ENCODE assay signal across 1 cellular context in the genomic region with DNA sequence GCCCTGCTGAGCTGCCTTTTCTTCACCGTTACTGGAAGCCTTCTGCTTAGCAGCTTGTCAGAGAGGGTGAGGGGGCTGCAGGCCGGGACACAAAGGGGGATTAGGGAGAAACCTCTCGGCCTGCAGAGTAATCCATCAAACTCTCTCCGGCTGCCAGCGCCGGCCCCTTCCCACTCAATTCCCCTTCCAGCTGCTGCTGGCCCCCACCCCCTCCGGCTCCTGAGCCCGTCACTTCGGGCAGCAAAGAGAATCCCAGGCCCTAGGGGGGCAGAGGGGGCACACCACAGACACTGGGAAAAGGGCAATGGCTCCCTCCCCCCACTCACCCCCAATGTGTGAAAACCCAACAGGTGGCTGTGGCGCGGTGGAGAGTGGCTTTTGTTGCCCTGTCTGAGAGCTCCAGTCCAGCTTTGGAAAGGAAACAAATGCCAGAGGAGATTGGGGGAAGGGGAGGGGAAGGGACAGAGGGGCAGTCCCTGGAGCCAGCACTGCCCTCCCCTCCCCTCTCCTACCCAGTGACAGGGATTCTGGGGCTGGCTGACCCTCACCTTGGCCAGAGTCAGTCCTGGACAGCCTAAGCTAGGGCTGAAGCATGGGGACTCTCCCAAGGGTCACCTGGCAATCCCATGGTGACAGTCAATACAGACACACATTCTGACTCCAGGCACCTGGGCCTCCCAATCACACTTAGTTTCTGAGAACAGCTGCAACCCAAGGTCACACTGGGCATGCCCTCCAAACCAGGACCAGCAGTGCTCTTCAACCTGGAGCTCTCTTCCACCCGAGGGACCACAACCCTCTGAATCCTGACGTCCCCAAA.
A peak's percentile ranks its signal among the peaks of the same experiment; 100 is the strongest.
TF ChIP-seq lines count a peak whose summit lies in the region.

No MANE protein-coding gene starts in this region.

TF ChIP-seq in GM12878, 131 proteins besides CTCF, POLR2A, EP300 and RAD21 (continues in another document):
- TF ChIP-seq RFX5 (IDR thresholded peaks at IDR 0.05; ENCODE audit: low read depth, low read length), result no peak
- no peak for TF ChIP-seq POU2F2 (IDR thresholded peaks at IDR 0.05; ENCODE audit: borderline replicate concordance, low read depth, low read length)
- TF ChIP-seq EED (IDR thresholded peaks at IDR 0.05; ENCODE audit: low read depth), result no peak
- no peak for TF ChIP-seq ZZZ3 (IDR thresholded peaks at IDR 0.05; ENCODE audit: control insufficient read depth, insufficient read length, low read depth)
- TF ChIP-seq, protein P1, sequence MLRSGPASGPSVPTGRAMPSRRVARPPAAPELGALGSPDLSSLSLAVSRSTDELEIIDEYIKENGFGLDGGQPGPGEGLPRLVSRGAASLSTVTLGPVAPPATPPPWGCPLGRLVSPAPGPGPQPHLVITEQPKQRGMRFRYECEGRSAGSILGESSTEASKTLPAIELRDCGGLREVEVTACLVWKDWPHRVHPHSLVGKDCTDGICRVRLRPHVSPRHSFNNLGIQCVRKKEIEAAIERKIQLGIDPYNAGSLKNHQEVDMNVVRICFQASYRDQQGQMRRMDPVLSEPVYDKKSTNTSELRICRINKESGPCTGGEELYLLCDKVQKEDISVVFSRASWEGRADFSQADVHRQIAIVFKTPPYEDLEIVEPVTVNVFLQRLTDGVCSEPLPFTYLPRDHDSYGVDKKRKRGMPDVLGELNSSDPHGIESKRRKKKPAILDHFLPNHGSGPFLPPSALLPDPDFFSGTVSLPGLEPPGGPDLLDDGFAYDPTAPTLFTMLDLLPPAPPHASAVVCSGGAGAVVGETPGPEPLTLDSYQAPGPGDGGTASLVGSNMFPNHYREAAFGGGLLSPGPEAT (IDR thresholded peaks at IDR 0.05; ENCODE audit: low read depth), result no peak
- TF ChIP-seq, protein P2, sequence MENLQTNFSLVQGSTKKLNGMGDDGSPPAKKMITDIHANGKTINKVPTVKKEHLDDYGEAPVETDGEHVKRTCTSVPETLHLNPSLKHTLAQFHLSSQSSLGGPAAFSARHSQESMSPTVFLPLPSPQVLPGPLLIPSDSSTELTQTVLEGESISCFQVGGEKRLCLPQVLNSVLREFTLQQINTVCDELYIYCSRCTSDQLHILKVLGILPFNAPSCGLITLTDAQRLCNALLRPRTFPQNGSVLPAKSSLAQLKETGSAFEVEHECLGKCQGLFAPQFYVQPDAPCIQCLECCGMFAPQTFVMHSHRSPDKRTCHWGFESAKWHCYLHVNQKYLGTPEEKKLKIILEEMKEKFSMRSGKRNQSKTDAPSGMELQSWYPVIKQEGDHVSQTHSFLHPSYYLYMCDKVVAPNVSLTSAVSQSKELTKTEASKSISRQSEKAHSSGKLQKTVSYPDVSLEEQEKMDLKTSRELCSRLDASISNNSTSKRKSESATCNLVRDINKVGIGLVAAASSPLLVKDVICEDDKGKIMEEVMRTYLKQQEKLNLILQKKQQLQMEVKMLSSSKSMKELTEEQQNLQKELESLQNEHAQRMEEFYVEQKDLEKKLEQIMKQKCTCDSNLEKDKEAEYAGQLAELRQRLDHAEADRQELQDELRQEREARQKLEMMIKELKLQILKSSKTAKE (IDR thresholded peaks at IDR 0.05; ENCODE audit: low read depth, poor library complexity, severe bottlenecking), result no peak
- TF ChIP-seq, protein P3, sequence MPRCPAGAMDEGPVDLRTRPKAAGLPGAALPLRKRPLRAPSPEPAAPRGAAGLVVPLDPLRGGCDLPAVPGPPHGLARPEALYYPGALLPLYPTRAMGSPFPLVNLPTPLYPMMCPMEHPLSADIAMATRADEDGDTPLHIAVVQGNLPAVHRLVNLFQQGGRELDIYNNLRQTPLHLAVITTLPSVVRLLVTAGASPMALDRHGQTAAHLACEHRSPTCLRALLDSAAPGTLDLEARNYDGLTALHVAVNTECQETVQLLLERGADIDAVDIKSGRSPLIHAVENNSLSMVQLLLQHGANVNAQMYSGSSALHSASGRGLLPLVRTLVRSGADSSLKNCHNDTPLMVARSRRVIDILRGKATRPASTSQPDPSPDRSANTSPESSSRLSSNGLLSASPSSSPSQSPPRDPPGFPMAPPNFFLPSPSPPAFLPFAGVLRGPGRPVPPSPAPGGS (IDR thresholded peaks at IDR 0.05; ENCODE audit: borderline replicate concordance, insufficient read depth, low read depth, low read length, poor library complexity, severe bottlenecking), result no peak
- TF ChIP-seq, protein P4, sequence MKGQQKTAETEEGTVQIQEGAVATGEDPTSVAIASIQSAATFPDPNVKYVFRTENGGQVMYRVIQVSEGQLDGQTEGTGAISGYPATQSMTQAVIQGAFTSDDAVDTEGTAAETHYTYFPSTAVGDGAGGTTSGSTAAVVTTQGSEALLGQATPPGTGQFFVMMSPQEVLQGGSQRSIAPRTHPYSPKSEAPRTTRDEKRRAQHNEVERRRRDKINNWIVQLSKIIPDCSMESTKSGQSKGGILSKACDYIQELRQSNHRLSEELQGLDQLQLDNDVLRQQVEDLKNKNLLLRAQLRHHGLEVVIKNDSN (IDR thresholded peaks at IDR 0.05; ENCODE audit: borderline replicate concordance, extremely low read length, insufficient read depth, low read depth, low read length), result no peak
- TF ChIP-seq, protein P5, sequence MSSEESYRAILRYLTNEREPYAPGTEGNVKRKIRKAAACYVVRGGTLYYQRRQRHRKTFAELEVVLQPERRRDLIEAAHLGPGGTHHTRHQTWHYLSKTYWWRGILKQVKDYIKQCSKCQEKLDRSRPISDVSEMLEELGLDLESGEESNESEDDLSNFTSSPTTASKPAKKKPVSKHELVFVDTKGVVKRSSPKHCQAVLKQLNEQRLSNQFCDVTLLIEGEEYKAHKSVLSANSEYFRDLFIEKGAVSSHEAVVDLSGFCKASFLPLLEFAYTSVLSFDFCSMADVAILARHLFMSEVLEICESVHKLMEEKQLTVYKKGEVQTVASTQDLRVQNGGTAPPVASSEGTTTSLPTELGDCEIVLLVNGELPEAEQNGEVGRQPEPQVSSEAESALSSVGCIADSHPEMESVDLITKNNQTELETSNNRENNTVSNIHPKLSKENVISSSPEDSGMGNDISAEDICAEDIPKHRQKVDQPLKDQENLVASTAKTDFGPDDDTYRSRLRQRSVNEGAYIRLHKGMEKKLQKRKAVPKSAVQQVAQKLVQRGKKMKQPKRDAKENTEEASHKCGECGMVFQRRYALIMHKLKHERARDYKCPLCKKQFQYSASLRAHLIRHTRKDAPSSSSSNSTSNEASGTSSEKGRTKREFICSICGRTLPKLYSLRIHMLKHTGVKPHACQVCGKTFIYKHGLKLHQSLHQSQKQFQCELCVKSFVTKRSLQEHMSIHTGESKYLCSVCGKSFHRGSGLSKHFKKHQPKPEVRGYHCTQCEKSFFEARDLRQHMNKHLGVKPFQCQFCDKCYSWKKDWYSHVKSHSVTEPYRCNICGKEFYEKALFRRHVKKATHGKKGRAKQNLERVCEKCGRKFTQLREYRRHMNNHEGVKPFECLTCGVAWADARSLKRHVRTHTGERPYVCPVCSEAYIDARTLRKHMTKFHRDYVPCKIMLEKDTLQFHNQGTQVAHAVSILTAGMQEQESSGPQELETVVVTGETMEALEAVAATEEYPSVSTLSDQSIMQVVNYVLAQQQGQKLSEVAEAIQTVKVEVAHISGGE (CRISPR knock-in tag; IDR thresholded peaks at IDR 0.05), result no peak
- TF ChIP-seq, protein P6, sequence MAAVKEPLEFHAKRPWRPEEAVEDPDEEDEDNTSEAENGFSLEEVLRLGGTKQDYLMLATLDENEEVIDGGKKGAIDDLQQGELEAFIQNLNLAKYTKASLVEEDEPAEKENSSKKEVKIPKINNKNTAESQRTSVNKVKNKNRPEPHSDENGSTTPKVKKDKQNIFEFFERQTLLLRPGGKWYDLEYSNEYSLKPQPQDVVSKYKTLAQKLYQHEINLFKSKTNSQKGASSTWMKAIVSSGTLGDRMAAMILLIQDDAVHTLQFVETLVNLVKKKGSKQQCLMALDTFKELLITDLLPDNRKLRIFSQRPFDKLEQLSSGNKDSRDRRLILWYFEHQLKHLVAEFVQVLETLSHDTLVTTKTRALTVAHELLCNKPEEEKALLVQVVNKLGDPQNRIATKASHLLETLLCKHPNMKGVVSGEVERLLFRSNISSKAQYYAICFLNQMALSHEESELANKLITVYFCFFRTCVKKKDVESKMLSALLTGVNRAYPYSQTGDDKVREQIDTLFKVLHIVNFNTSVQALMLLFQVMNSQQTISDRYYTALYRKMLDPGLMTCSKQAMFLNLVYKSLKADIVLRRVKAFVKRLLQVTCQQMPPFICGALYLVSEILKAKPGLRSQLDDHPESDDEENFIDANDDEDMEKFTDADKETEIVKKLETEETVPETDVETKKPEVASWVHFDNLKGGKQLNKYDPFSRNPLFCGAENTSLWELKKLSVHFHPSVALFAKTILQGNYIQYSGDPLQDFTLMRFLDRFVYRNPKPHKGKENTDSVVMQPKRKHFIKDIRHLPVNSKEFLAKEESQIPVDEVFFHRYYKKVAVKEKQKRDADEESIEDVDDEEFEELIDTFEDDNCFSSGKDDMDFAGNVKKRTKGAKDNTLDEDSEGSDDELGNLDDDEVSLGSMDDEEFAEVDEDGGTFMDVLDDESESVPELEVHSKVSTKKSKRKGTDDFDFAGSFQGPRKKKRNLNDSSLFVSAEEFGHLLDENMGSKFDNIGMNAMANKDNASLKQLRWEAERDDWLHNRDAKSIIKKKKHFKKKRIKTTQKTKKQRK (IDR thresholded peaks at IDR 0.05; ENCODE audit: low read depth, low read length), result no peak
- no peak for TF ChIP-seq POLR2AphosphoS5 (IDR thresholded peaks at IDR 0.05; ENCODE audit: low read length)
- TF ChIP-seq KAT2A (conservative IDR thresholded peaks at IDR 0.05; ENCODE audit: control insufficient read depth, low read depth, low read length), result no peak
- 0 out of 2 replicates have a peak, but pooled peaks have one; percentile 13 for TF ChIP-seq LARP7 (IDR thresholded peaks at IDR 0.05)
- no peak for TF ChIP-seq RCOR1 (conservative IDR thresholded peaks at IDR 0.05; ENCODE audit: low read depth, low read length)
- TF ChIP-seq FOXK2 (IDR thresholded peaks at IDR 0.05), result no peak
- no peak for TF ChIP-seq ATF7 (IDR thresholded peaks at IDR 0.05; ENCODE audit: low read depth)
- no peak for TF ChIP-seq HCFC1 (IDR thresholded peaks at IDR 0.05; ENCODE audit: low read length)
- no peak for TF ChIP-seq IKZF2 (IDR thresholded peaks at IDR 0.05)
- TF ChIP-seq BRCA1 (IDR thresholded peaks at IDR 0.05; ENCODE audit: low read depth, low read length), result no peak
- TF ChIP-seq, protein P7, sequence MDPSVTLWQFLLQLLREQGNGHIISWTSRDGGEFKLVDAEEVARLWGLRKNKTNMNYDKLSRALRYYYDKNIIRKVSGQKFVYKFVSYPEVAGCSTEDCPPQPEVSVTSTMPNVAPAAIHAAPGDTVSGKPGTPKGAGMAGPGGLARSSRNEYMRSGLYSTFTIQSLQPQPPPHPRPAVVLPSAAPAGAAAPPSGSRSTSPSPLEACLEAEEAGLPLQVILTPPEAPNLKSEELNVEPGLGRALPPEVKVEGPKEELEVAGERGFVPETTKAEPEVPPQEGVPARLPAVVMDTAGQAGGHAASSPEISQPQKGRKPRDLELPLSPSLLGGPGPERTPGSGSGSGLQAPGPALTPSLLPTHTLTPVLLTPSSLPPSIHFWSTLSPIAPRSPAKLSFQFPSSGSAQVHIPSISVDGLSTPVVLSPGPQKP (IDR thresholded peaks at IDR 0.05; ENCODE audit: low read depth, low read length), result no peak
- TF ChIP-seq, protein P8, sequence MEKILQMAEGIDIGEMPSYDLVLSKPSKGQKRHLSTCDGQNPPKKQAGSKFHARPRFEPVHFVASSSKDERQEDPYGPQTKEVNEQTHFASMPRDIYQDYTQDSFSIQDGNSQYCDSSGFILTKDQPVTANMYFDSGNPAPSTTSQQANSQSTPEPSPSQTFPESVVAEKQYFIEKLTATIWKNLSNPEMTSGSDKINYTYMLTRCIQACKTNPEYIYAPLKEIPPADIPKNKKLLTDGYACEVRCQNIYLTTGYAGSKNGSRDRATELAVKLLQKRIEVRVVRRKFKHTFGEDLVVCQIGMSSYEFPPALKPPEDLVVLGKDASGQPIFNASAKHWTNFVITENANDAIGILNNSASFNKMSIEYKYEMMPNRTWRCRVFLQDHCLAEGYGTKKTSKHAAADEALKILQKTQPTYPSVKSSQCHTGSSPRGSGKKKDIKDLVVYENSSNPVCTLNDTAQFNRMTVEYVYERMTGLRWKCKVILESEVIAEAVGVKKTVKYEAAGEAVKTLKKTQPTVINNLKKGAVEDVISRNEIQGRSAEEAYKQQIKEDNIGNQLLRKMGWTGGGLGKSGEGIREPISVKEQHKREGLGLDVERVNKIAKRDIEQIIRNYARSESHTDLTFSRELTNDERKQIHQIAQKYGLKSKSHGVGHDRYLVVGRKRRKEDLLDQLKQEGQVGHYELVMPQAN (conservative IDR thresholded peaks at IDR 0.05), result no peak
- 0 out of 2 replicates have a peak, but pooled peaks have one; percentile 25 for TF ChIP-seq TCF12 (IDR thresholded peaks at IDR 0.05; ENCODE audit: low read depth, low read length)
- TF ChIP-seq CBX5 (IDR thresholded peaks at IDR 0.05; ENCODE audit: low read depth), result no peak
- peak; percentile 43; the same call in 1 of the 2 replicates for TF ChIP-seq IKZF1 (conservative IDR thresholded peaks at IDR 0.05)
- peak; percentile 3; the same call in 1 of the 2 replicates for TF ChIP-seq RUNX3 (IDR thresholded peaks at IDR 0.05; ENCODE audit: low read length)
- no peak for TF ChIP-seq MEF2A (IDR thresholded peaks at IDR 0.05; ENCODE audit: insufficient read depth, low read depth, low read length)
- no peak for TF ChIP-seq MYC (IDR thresholded peaks at IDR 0.05; ENCODE audit: insufficient read depth, insufficient read length, insufficient replicate concordance, low read length, severe bottlenecking)
- no peak for TF ChIP-seq BHLHE40 (IDR thresholded peaks at IDR 0.05; ENCODE audit: borderline replicate concordance in 1 of 2, low read depth in 2 of 2, low read length in 1 of 2)
- TF ChIP-seq, protein P9, sequence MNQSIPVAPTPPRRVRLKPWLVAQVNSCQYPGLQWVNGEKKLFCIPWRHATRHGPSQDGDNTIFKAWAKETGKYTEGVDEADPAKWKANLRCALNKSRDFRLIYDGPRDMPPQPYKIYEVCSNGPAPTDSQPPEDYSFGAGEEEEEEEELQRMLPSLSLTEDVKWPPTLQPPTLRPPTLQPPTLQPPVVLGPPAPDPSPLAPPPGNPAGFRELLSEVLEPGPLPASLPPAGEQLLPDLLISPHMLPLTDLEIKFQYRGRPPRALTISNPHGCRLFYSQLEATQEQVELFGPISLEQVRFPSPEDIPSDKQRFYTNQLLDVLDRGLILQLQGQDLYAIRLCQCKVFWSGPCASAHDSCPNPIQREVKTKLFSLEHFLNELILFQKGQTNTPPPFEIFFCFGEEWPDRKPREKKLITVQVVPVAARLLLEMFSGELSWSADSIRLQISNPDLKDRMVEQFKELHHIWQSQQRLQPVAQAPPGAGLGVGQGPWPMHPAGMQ (IDR thresholded peaks at IDR 0.05; ENCODE audit: borderline replicate concordance), result no peak
- TF ChIP-seq DPF2 (IDR thresholded peaks at IDR 0.05), result no peak
- TF ChIP-seq, protein P10, sequence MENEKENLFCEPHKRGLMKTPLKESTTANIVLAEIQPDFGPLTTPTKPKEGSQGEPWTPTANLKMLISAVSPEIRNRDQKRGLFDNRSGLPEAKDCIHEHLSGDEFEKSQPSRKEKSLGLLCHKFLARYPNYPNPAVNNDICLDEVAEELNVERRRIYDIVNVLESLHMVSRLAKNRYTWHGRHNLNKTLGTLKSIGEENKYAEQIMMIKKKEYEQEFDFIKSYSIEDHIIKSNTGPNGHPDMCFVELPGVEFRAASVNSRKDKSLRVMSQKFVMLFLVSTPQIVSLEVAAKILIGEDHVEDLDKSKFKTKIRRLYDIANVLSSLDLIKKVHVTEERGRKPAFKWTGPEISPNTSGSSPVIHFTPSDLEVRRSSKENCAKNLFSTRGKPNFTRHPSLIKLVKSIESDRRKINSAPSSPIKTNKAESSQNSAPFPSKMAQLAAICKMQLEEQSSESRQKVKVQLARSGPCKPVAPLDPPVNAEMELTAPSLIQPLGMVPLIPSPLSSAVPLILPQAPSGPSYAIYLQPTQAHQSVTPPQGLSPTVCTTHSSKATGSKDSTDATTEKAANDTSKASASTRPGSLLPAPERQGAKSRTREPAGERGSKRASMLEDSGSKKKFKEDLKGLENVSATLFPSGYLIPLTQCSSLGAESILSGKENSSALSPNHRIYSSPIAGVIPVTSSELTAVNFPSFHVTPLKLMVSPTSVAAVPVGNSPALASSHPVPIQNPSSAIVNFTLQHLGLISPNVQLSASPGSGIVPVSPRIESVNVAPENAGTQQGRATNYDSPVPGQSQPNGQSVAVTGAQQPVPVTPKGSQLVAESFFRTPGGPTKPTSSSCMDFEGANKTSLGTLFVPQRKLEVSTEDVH (IDR thresholded peaks at IDR 0.05; ENCODE audit: low read depth, partially characterized antibody), result no peak
